Comparison of ENCODE assay signal across 23 cellular contexts in the genomic region with DNA sequence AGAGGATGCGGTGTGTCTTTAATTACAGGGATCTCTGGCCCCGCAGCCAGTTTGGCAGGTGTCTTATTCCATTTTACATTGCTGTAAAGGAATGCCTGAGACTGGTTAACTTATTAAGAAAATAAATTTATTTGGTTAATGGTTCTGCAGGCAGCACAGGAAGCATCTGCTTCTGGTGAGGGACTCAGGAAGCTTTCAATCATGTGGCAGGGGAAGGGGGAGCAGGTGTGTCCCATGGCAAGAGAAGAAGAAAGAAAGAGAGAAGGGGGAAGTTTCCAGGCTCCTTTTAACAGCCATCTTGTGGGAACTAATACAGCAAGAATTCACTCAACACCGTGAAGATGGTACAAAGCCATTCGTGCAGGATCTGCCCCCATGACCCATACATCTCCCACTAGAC.
"Had no signal": no experiment of that assay in that cellular context is flagged by ENCODE, and none has a peak within 500 bp of the region (broad histone marks: within the 10 kb centered on the region; RNA-seq: fewer than 3 reads in every experiment).

No MANE protein-coding gene starts in this region.

- H2AFZ ChIP-seq: neural progenitor cell had no signal

- DNase-seq: cortex of kidney; effector memory CD8-positive, alpha-beta T cell; erythroblast; esophagus squamous epithelium; foreskin melanocyte; glutamatergic neuron; heart right ventricle; hypothalamus; natural killer cell; sigmoid colon; stimulated activated CD4-positive, alpha-beta T cell treated with anti-CD3 and anti-CD28 coated beads, Interleukin-2, amount 100 ng/mL, for 24 hours; stimulated activated CD4-positive, alpha-beta T cell treated with anti-CD3 and anti-CD28 coated beads, Interleukin-4, amount 100 ng/mL, for 24 hours; stimulated activated naive CD4-positive, alpha-beta T cell treated with Interleukin-2 at 50 U/mL for 16 hours; stomach; thyroid gland; trophoblast cell had no signal

- H3K27ac ChIP-seq: esophagus squamous epithelium, heart right ventricle, neural progenitor cell, prostate gland, right atrium auricular region, sigmoid colon, stomach, thyroid gland, vagina had no signal

- H3K36me3 Mint-ChIP-seq: memory B cell; natural killer cell; neural progenitor cell; stimulated activated effector memory CD8-positive, alpha-beta T cell treated with anti-CD3 and anti-CD28 coated beads, Interleukin-12 subunit alpha, Interleukin-12 subunit beta, amount 100 ng/mL, for 72 hours had no signal

- H3K9ac ChIP-seq: neural progenitor cell had no signal

- H3K36me3 ChIP-seq: esophagus squamous epithelium, heart right ventricle, neural progenitor cell, prostate gland, right atrium auricular region, sigmoid colon, stomach, thyroid gland, vagina had no signal

- H3K4me2 ChIP-seq: neural progenitor cell had no signal

- H3K27me3 ChIP-seq: esophagus squamous epithelium, heart right ventricle, neural progenitor cell, right atrium auricular region, sigmoid colon, stomach, thyroid gland, vagina had no signal

- H3K27ac Mint-ChIP-seq: effector memory CD8-positive, alpha-beta T cell; memory B cell; natural killer cell; neural progenitor cell; stimulated activated effector memory CD8-positive, alpha-beta T cell treated with anti-CD3 and anti-CD28 coated beads, Interleukin-12 subunit alpha, Interleukin-12 subunit beta, amount 100 ng/mL, for 72 hours had no signal

- H3K4me3 Mint-ChIP-seq: effector memory CD8-positive, alpha-beta T cell; memory B cell; natural killer cell; neural progenitor cell; stimulated activated effector memory CD8-positive, alpha-beta T cell treated with anti-CD3 and anti-CD28 coated beads, Interleukin-12 subunit alpha, Interleukin-12 subunit beta, amount 100 ng/mL, for 72 hours had no signal

- H3K9me3 Mint-ChIP-seq: effector memory CD8-positive, alpha-beta T cell; natural killer cell; neural progenitor cell; stimulated activated effector memory CD8-positive, alpha-beta T cell treated with anti-CD3 and anti-CD28 coated beads, Interleukin-12 subunit alpha, Interleukin-12 subunit beta, amount 100 ng/mL, for 72 hours had no signal

- H3K4me1 ChIP-seq: esophagus squamous epithelium, heart right ventricle, prostate gland, right atrium auricular region, sigmoid colon, stomach, thyroid gland, vagina had no signal

- H3K4me3 ChIP-seq: esophagus squamous epithelium, heart right ventricle, lung, neural progenitor cell, prostate gland, right atrium auricular region, sigmoid colon, stomach, thyroid gland, vagina had no signal

- H3K9me3 ChIP-seq: esophagus squamous epithelium, prostate gland, right atrium auricular region, sigmoid colon, stomach, thyroid gland, vagina had no signal

- H3K4me1 Mint-ChIP-seq: memory B cell; natural killer cell; stimulated activated effector memory CD8-positive, alpha-beta T cell treated with anti-CD3 and anti-CD28 coated beads, Interleukin-12 subunit alpha, Interleukin-12 subunit beta, amount 100 ng/mL, for 72 hours had no signal
